ENCODE assay signal across 18 cellular contexts in genomic region chr1:214475746-214476145, GRCh38.
A peak's percentile ranks its signal among the peaks of the same experiment; 100 is the strongest.
DNase-seq lines count a peak whose midpoint lies in the region; ATAC-seq and TF ChIP-seq lines count a peak whose summit lies in the region.
"Had no signal": no experiment of that assay in that cellular context is flagged by ENCODE, and none has a peak within 500 bp of the region (broad histone marks: within the 10 kb centered on the region; RNA-seq: fewer than 3 reads in every experiment).

No MANE protein-coding gene starts in this region.

- no peaks in the 10 kb centered on the region for H3K36me3 Mint-ChIP-seq in activated naive CD4-positive, alpha-beta T cell treated with anti-CD3 and anti-CD28 coated beads, Interleukin-2, amount 50 U/mL, for 72 hours
- H3K36me3 Mint-ChIP-seq in natural killer cell treated with Interleukin-12 subunit alpha and Interleukin-12 subunit beta and Interleukin-15 and Interleukin-18, amount 100 ng/mL, for 72 hours, result no peaks in the 10 kb centered on the region
- H3K36me3 Mint-ChIP-seq: stimulated activated naive B cell treated with anti-CD40 and anti-IgM and Interleukin-4, amounts not matched to agents 10 μg/mL and 1 μg/mL and 100 μg/mL, for 72 hours had no signal

- peak overlapping the region; percentile 67 for H3K18ac ChIP-seq in trophoblast cell (ENCODE audit: low read length)

- H2BK12ac ChIP-seq in trophoblast cell (ENCODE audit: low read length), result peak overlapping the region; percentile 55

- no peak overlapping the region for H3K4me3 Mint-ChIP-seq in natural killer cell treated with Interleukin-12 subunit alpha and Interleukin-12 subunit beta and Interleukin-15 and Interleukin-18, amount 100 ng/mL, for 72 hours
- H3K4me3 Mint-ChIP-seq: activated CD4-positive, alpha-beta T cell treated with anti-CD3 and anti-CD28 coated beads for 36 hours; stimulated activated naive B cell treated with anti-CD40 and anti-IgM and Interleukin-4, amounts not matched to agents 10 μg/mL and 1 μg/mL and 100 μg/mL, for 72 hours had no signal

- H2AFZ ChIP-seq in trophoblast cell (ENCODE audit: insufficient read depth, low read length, poor library complexity), result no peak overlapping the region

- peak overlapping the region; percentile 84 for H4K91ac ChIP-seq in trophoblast cell (ENCODE audit: low read depth, low read length)

- H3K27me3 ChIP-seq in Panc1 (ENCODE audit: control insufficient read depth, insufficient read depth, low read length) (no peaks in the 10 kb centered on the region), trophoblast cell (ENCODE audit: insufficient read depth, low read length) (no peaks in the 10 kb centered on the region)
- H3K27me3 ChIP-seq: BLaER1 treated with 17β-estradiol and CSF1 and Interleukin-3, amounts not matched to agents 10 nM and 100 nM; upper lobe of left lung had no signal

- H3K27me3 Mint-ChIP-seq in natural killer cell treated with Interleukin-12 subunit alpha and Interleukin-12 subunit beta and Interleukin-15 and Interleukin-18, amount 100 ng/mL, for 72 hours, result peaks cover 26 to 29% of the 10 kb centered on the region in 2 donors

- H3K36me3 ChIP-seq in Panc1 (ENCODE audit: control insufficient read depth, insufficient read depth, low read length), result no peaks in the 10 kb centered on the region
- H3K36me3 ChIP-seq in trophoblast cell (ENCODE audit: control insufficient read depth in 1 of 2, insufficient read depth in 2 of 2, low read length in 2 of 2), result no peaks in the 10 kb centered on the region
- H3K36me3 ChIP-seq: BLaER1 treated with 17β-estradiol and CSF1 and Interleukin-3, amounts not matched to agents 10 nM and 100 nM; upper lobe of left lung had no signal

- in situ Hi-C loops in ACHN (cut with HindIII; ENCODE audit: low pct_ligation_motif_present, low pct_unique_long_range_greater_than_20kb, low sequenced_read_pairs) (no loop called here), Panc1 (cut with HindIII; ENCODE audit: low pct_unique_long_range_greater_than_20kb, low sequenced_read_pairs) (no loop called here)

- intact Hi-C loops in Panc1 (cut with micrococcal nuclease; ENCODE audit: unreplicated experiment), result no loop called here

- H2BK5ac ChIP-seq in trophoblast cell (ENCODE audit: low read depth, low read length, poor library complexity), result peak overlapping the region; percentile 84

- H4K8ac ChIP-seq in trophoblast cell (ENCODE audit: low read depth, low read length), result peak overlapping the region; percentile 52

- H3K4ac ChIP-seq in trophoblast cell (ENCODE audit: low read depth, low read length), result peak overlapping the region; percentile 80

- H3K4me3 ChIP-seq in Panc1 (ENCODE audit: low read depth in 2 of 2, low read length in 2 of 2) (peak overlapping the region in 1 of 2 experiments; percentile 35; a peak in 2 of 4 replicates), trophoblast cell (ENCODE audit: low read depth, low read length) (no peak overlapping the region)
- H3K4me3 ChIP-seq: BLaER1 treated with 17β-estradiol and CSF1 and Interleukin-3, amounts not matched to agents 10 nM and 100 nM; upper lobe of left lung had no signal

- H3K79me1 ChIP-seq in trophoblast cell (ENCODE audit: low read length), result peaks cover 29% of the 10 kb centered on the region

- peak; percentile 4; the same call in 1 of the 2 replicates for ATAC-seq in Panc1
- ATAC-seq in activated naive CD4-positive, alpha-beta T cell treated with anti-CD3 and anti-CD28 coated beads, Interleukin-2, amount 50 U/mL, for 72 hours, result no peak
- no peak for ATAC-seq in natural killer cell treated with Interleukin-12 subunit alpha and Interleukin-12 subunit beta and Interleukin-15 and Interleukin-18, amount 100 ng/mL, for 72 hours
- ATAC-seq: activated CD4-positive, alpha-beta T cell treated with anti-CD3 and anti-CD28 coated beads for 36 hours; left ventricle myocardium superior; stimulated activated naive B cell treated with anti-CD40 and anti-IgM and Interleukin-4, amounts not matched to agents 10 μg/mL and 1 μg/mL and 100 μg/mL, for 72 hours had no signal

- no peaks in the 10 kb centered on the region for H3K9me3 ChIP-seq in Panc1 (ENCODE audit: control insufficient read depth, insufficient read depth, low read depth, low read length)
- no peaks in the 10 kb centered on the region for H3K9me3 ChIP-seq in trophoblast cell (ENCODE audit: insufficient read depth, low read depth, low read length)
- H3K9me3 ChIP-seq: BLaER1 treated with 17β-estradiol and CSF1 and Interleukin-3, amounts not matched to agents 10 nM and 100 nM; upper lobe of left lung had no signal

- CTCF ChIA-PET in Panc1 (lab: Charles Lee), result interaction anchor here (0.6 kb wide), 1 partner anchor 77 kb away, joined by 4 read pairs; no protein-coding TSS in a partner anchor

- H3K23ac ChIP-seq in trophoblast cell (ENCODE audit: low read length), result no peak overlapping the region

- H3K27ac ChIP-seq in Panc1 (ENCODE audit: low read length), result peak overlapping the region; percentile 89
- peak overlapping the region; percentile 100 for H3K27ac ChIP-seq in epithelial cell of prostate
- peak overlapping the region; percentile 84 for H3K27ac ChIP-seq in trophoblast cell (ENCODE audit: low read depth, low read length)
- H3K27ac ChIP-seq: BLaER1 treated with 17β-estradiol and CSF1 and Interleukin-3, amounts not matched to agents 10 nM and 100 nM; KMS-11 had no signal

- no TSS peak for BruUV-seq in Panc1 (replicated peaks; lab: Mats Ljungman, UMichigan)

- no peak for TF ChIP-seq CTCF in Panc1 (IDR thresholded peaks at IDR 0.05)

- H3K79me2 ChIP-seq in trophoblast cell (ENCODE audit: control insufficient read depth, insufficient read depth, low read length, poor library complexity), result peaks cover 12% of the 10 kb centered on the region

- H3K4me1 ChIP-seq in Panc1 (ENCODE audit: control insufficient read depth, insufficient read depth, low read length) (peaks cover 88% of the 10 kb centered on the region), trophoblast cell (ENCODE audit: control insufficient read depth in 1 of 2, insufficient read depth in 2 of 2, low read length in 2 of 2) (peaks cover 16 to 33% of the 10 kb centered on the region in 2 experiments)

- peak overlapping the region; percentile 79 for H2BK120ac ChIP-seq in trophoblast cell (ENCODE audit: insufficient read depth, low read length, poor library complexity)

- H3K9me3 Mint-ChIP-seq in activated naive CD4-positive, alpha-beta T cell treated with anti-CD3 and anti-CD28 coated beads, Interleukin-2, amount 50 U/mL, for 72 hours, result no peaks in the 10 kb centered on the region
- no peaks in the 10 kb centered on the region for H3K9me3 Mint-ChIP-seq in natural killer cell treated with Interleukin-12 subunit alpha and Interleukin-12 subunit beta and Interleukin-15 and Interleukin-18, amount 100 ng/mL, for 72 hours
- H3K9me3 Mint-ChIP-seq: stimulated activated naive B cell treated with anti-CD40 and anti-IgM and Interleukin-4, amounts not matched to agents 10 μg/mL and 1 μg/mL and 100 μg/mL, for 72 hours had no signal

- H3K9ac ChIP-seq in trophoblast cell (ENCODE audit: low read length), result no peak overlapping the region
- H3K9ac ChIP-seq: BLaER1 treated with 17β-estradiol and CSF1 and Interleukin-3, amounts not matched to agents 10 nM and 100 nM; KMS-11 had no signal

- POLR2A ChIA-PET in Panc1 (lab: Charles Lee), result interaction anchor here (0.5 to 1.4 kb wide), 4 partner anchors 11 to 19 kb away, joined by 3 to 9 read pairs (median 5); no protein-coding TSS in a partner anchor

- no peak overlapping the region for H3K4me2 ChIP-seq in trophoblast cell (ENCODE audit: low read length)
- H3K4me2 ChIP-seq: KMS-11 had no signal

- peak overlapping the region; percentile 59 for H3K14ac ChIP-seq in trophoblast cell (ENCODE audit: low read length)

- peak overlapping the region; percentile 62 for H2AK5ac ChIP-seq in trophoblast cell (ENCODE audit: low read length)

- WGBS in trophoblast cell (ENCODE audit: extremely low coverage, insufficient coverage, insufficient read length), result no CpG with 5 or more reads among the region's 3 CpGs

- H3K27ac Mint-ChIP-seq in activated naive CD4-positive, alpha-beta T cell treated with anti-CD3 and anti-CD28 coated beads, Interleukin-2, amount 50 U/mL, for 72 hours, result no peak overlapping the region
- no peak overlapping the region for H3K27ac Mint-ChIP-seq in natural killer cell treated with Interleukin-12 subunit alpha and Interleukin-12 subunit beta and Interleukin-15 and Interleukin-18, amount 100 ng/mL, for 72 hours
- H3K27ac Mint-ChIP-seq: activated CD4-positive, alpha-beta T cell treated with anti-CD3 and anti-CD28 coated beads for 36 hours; stimulated activated naive B cell treated with anti-CD40 and anti-IgM and Interleukin-4, amounts not matched to agents 10 μg/mL and 1 μg/mL and 100 μg/mL, for 72 hours had no signal

- H3K4me1 Mint-ChIP-seq in natural killer cell treated with Interleukin-12 subunit alpha and Interleukin-12 subunit beta and Interleukin-15 and Interleukin-18, amount 100 ng/mL, for 72 hours (ENCODE audit: low read depth in 2 of 2), result no peaks in the 10 kb centered on the region
- H3K4me1 Mint-ChIP-seq: stimulated activated naive B cell treated with anti-CD40 and anti-IgM and Interleukin-4, amounts not matched to agents 10 μg/mL and 1 μg/mL and 100 μg/mL, for 72 hours had no signal

- H4K12ac ChIP-seq in trophoblast cell (ENCODE audit: low read depth, low read length), result no peak overlapping the region

- peak; percentile 35 for DNase-seq in ACHN
- no peak for DNase-seq in Panc1 (ENCODE audit: low read depth, low spot score)
- DNase-seq in epithelial cell of prostate (ENCODE audit: low read depth, low spot score), result no peak
- no peak for DNase-seq in trophoblast cell
- no peak for DNase-seq in activated naive CD4-positive, alpha-beta T cell treated with anti-CD3 and anti-CD28 coated beads, Interleukin-2, amount 50 U/mL, for 72 hours (ENCODE audit: low spot score in 2 of 2)
- DNase-seq in GOT3 (lab: John Stamatoyannopoulos, UW), result no peak
- DNase-seq in amygdala (lab: John Stamatoyannopoulos, UW), result no peak
- DNase-seq in natural killer cell treated with Interleukin-12 subunit alpha and Interleukin-12 subunit beta and Interleukin-15 and Interleukin-18, amount 100 ng/mL, for 72 hours (ENCODE audit: low spot score), result no peak
- DNase-seq: activated CD4-positive, alpha-beta T cell treated with anti-CD3 and anti-CD28 coated beads for 36 hours; effector CD4-positive, alpha-beta T cell; left ventricle myocardium superior; NCI-H2081; NCI-H446 treated with DMSO at 0.1 percent for 48 hours; nucleus accumbens; stimulated activated naive B cell treated with anti-CD40 and anti-IgM and Interleukin-4, amounts not matched to agents 10 μg/mL and 1 μg/mL and 100 μg/mL, for 72 hours; upper lobe of left lung had no signal
